1 cellular context compared by ENCODE assay signal in the genomic region with DNA sequence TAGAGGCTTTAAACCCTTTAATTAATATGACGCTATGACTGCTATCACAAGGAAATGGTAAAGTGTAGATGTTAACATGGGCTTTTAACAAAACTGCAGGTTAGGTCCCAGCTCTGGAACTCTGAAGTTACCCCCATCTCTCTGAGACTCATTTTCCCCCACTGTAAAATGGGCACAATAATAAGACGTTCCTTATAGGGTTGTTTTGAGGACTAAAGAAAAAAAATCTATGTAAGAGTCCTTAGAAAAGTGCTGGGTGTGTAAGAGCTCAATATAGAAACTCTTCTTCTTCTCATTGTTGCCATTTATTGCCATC.
TF ChIP-seq lines count a peak whose summit lies in the region.

No MANE protein-coding gene starts in this region.

TF ChIP-seq in GM23338, 12 proteins besides CTCF, POLR2A, EP300 and RAD21 (continued from another document):
- TF ChIP-seq, protein P1, sequence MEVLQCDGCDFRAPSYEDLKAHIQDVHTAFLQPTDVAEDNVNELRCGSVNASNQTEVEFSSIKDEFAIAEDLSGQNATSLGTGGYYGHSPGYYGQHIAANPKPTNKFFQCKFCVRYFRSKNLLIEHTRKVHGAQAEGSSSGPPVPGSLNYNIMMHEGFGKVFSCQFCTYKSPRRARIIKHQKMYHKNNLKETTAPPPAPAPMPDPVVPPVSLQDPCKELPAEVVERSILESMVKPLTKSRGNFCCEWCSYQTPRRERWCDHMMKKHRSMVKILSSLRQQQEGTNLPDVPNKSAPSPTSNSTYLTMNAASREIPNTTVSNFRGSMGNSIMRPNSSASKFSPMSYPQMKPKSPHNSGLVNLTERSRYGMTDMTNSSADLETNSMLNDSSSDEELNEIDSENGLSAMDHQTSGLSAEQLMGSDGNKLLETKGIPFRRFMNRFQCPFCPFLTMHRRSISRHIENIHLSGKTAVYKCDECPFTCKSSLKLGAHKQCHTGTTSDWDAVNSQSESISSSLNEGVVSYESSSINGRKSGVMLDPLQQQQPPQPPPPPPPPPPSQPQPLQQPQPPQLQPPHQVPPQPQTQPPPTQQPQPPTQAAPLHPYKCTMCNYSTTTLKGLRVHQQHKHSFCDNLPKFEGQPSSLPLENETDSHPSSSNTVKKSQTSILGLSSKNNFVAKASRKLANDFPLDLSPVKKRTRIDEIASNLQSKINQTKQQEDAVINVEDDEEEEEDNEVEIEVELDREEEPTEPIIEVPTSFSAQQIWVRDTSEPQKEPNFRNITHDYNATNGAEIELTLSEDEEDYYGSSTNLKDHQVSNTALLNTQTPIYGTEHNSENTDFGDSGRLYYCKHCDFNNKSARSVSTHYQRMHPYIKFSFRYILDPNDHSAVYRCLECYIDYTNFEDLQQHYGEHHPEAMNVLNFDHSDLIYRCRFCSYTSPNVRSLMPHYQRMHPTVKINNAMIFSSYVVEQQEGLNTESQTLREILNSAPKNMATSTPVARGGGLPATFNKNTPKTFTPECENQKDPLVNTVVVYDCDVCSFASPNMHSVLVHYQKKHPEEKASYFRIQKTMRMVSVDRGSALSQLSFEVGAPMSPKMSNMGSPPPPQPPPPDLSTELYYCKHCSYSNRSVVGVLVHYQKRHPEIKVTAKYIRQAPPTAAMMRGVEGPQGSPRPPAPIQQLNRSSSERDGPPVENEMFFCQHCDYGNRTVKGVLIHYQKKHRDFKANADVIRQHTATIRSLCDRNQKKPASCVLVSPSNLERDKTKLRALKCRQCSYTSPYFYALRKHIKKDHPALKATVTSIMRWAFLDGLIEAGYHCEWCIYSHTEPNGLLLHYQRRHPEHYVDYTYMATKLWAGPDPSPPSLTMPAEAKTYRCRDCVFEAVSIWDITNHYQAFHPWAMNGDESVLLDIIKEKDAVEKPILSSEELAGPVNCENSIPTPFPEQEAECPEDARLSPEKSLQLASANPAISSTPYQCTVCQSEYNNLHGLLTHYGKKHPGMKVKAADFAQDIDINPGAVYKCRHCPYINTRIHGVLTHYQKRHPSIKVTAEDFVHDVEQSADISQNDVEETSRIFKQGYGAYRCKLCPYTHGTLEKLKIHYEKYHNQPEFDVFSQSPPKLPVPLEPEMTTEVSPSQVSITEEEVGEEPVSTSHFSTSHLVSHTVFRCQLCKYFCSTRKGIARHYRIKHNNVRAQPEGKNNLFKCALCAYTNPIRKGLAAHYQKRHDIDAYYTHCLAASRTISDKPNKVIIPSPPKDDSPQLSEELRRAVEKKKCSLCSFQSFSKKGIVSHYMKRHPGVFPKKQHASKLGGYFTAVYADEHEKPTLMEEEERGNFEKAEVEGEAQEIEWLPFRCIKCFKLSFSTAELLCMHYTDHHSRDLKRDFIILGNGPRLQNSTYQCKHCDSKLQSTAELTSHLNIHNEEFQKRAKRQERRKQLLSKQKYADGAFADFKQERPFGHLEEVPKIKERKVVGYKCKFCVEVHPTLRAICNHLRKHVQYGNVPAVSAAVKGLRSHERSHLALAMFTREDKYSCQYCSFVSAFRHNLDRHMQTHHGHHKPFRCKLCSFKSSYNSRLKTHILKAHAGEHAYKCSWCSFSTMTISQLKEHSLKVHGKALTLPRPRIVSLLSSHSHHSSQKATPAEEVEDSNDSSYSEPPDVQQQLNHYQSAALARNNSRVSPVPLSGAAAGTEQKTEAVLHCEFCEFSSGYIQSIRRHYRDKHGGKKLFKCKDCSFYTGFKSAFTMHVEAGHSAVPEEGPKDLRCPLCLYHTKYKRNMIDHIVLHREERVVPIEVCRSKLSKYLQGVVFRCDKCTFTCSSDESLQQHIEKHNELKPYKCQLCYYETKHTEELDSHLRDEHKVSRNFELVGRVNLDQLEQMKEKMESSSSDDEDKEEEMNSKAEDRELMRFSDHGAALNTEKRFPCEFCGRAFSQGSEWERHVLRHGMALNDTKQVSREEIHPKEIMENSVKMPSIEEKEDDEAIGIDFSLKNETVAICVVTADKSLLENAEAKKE (CRISPR knock-in tag; IDR thresholded peaks at IDR 0.05): no peak
- TF ChIP-seq STAT1 (IDR thresholded peaks at IDR 0.05; ENCODE audit: unreplicated experiment) (no peak), NANOG (IDR thresholded peaks at IDR 0.05; ENCODE audit: borderline replicate concordance) (no peak), ZNF114 (CRISPR knock-in tag; IDR thresholded peaks at IDR 0.05) (no peak), JUNB (IDR thresholded peaks at IDR 0.05; ENCODE audit: unreplicated experiment) (no peak), ZNF331 (CRISPR knock-in tag; IDR thresholded peaks at IDR 0.05; ENCODE audit: low read depth) (no peak), EZH2 (IDR thresholded peaks at IDR 0.05; ENCODE audit: low read depth, unreplicated experiment) (no peak), CREB1 (CRISPR knock-in tag; IDR thresholded peaks at IDR 0.05; ENCODE audit: low read depth) (no peak)
- TF ChIP-seq, protein P2, sequence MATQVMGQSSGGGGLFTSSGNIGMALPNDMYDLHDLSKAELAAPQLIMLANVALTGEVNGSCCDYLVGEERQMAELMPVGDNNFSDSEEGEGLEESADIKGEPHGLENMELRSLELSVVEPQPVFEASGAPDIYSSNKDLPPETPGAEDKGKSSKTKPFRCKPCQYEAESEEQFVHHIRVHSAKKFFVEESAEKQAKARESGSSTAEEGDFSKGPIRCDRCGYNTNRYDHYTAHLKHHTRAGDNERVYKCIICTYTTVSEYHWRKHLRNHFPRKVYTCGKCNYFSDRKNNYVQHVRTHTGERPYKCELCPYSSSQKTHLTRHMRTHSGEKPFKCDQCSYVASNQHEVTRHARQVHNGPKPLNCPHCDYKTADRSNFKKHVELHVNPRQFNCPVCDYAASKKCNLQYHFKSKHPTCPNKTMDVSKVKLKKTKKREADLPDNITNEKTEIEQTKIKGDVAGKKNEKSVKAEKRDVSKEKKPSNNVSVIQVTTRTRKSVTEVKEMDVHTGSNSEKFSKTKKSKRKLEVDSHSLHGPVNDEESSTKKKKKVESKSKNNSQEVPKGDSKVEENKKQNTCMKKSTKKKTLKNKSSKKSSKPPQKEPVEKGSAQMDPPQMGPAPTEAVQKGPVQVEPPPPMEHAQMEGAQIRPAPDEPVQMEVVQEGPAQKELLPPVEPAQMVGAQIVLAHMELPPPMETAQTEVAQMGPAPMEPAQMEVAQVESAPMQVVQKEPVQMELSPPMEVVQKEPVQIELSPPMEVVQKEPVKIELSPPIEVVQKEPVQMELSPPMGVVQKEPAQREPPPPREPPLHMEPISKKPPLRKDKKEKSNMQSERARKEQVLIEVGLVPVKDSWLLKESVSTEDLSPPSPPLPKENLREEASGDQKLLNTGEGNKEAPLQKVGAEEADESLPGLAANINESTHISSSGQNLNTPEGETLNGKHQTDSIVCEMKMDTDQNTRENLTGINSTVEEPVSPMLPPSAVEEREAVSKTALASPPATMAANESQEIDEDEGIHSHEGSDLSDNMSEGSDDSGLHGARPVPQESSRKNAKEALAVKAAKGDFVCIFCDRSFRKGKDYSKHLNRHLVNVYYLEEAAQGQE (IDR thresholded peaks at IDR 0.05; ENCODE audit: unreplicated experiment): no peak
